In genomic region chr22:46192210-46192993, GRCh38 we compare ENCODE assay signal across 1 cellular context.
TF ChIP-seq lines count a peak whose summit lies in the region.

No MANE protein-coding gene starts in this region.

TF ChIP-seq in HEK293, 187 proteins besides CTCF, POLR2A, EP300 and RAD21:
- TF ChIP-seq PRDM6 (tag by site-specific recombination; IDR thresholded peaks at IDR 0.05) (no peak), ZNF426 (tag by site-specific recombination; IDR thresholded peaks at IDR 0.05) (no peak), ZNF146 (tag by site-specific recombination; IDR thresholded peaks at IDR 0.05) (peak; percentile 59; the same call in 1 of the 2 replicates), TSHZ1 (tag by site-specific recombination; IDR thresholded peaks at IDR 0.05; ENCODE audit: borderline replicate concordance) (no peak), ATF2 (tag by site-specific recombination; IDR thresholded peaks at IDR 0.05; ENCODE audit: low read depth) (no peak), ZNF132 (tag by site-specific recombination; IDR thresholded peaks at IDR 0.05; ENCODE audit: borderline replicate concordance) (no peak), ZNF302 (tag by site-specific recombination; IDR thresholded peaks at IDR 0.05; ENCODE audit: low read depth) (no peak), ZNF23 (tag by site-specific recombination; IDR thresholded peaks at IDR 0.05; ENCODE audit: borderline replicate concordance) (no peak), ZNF221 (tag by site-specific recombination; IDR thresholded peaks at IDR 0.05; ENCODE audit: borderline replicate concordance) (no peak)
